8 cellular contexts compared by ENCODE assay signal in genomic region chr1:170967042-170967910, GRCh38. TPM values are rescaled to one million over a fixed set of nuclear protein-coding genes. Genes with fewer than 3 reads are reported as not detected.
DNase-seq lines count a peak whose midpoint lies in the region; ATAC-seq and TF ChIP-seq lines count a peak whose summit lies in the region.

No MANE protein-coding gene starts in this region.

- H3K27me3 ChIP-seq in CD4-positive, alpha-beta memory T cell (ENCODE audit: insufficient read depth, low read length) = no peaks in the 10 kb centered on the region
- H3K27me3 ChIP-seq in RWPE2 (ENCODE audit: insufficient read depth, poor library complexity, severe bottlenecking) = no peaks in the 10 kb centered on the region
- H3K27me3 ChIP-seq in trophoblast cell (ENCODE audit: insufficient read depth, low read length) = no peaks in the 10 kb centered on the region

- H2AFZ ChIP-seq in trophoblast cell (ENCODE audit: insufficient read depth, low read length, poor library complexity) = no peak overlapping the region

- no peaks in the 10 kb centered on the region for H3K4me1 ChIP-seq in CD4-positive, alpha-beta memory T cell (ENCODE audit: insufficient read depth, low read length)
- H3K4me1 ChIP-seq in RWPE2 (ENCODE audit: insufficient read depth, poor library complexity, severe bottlenecking) (no peaks in the 10 kb centered on the region), trophoblast cell (ENCODE audit: control insufficient read depth in 1 of 2, insufficient read depth in 2 of 2, low read length in 2 of 2) (no peaks in the 10 kb centered on the region)

- intact Hi-C loops in CD4-positive, alpha-beta memory T cell (cut with micrococcal nuclease) = no loop called here

- no peak overlapping the region for H4K8ac ChIP-seq in trophoblast cell (ENCODE audit: low read depth, low read length)

- no peaks in the 10 kb centered on the region for H3K79me2 ChIP-seq in trophoblast cell (ENCODE audit: control insufficient read depth, insufficient read depth, low read length, poor library complexity)

- no peak overlapping the region for H4K91ac ChIP-seq in trophoblast cell (ENCODE audit: low read depth, low read length)

- no CpG with 5 or more reads among the region's 5 CpGs for WGBS in trophoblast cell (ENCODE audit: extremely low coverage, insufficient coverage, insufficient read length)

- peaks cover 9 to 12% of the 10 kb centered on the region in 2 donors for H3K27me3 Mint-ChIP-seq in CD4-positive, alpha-beta memory T cell

- H3K4me3 ChIP-seq in CD4-positive, alpha-beta memory T cell (ENCODE audit: low read length in 2 of 2) = no peak overlapping the region
- H3K4me3 ChIP-seq in RWPE2 (ENCODE audit: severe bottlenecking) (no peak overlapping the region), trophoblast cell (ENCODE audit: low read depth, low read length) (no peak overlapping the region)

- H2BK120ac ChIP-seq in trophoblast cell (ENCODE audit: insufficient read depth, low read length, poor library complexity) = no peak overlapping the region

- no peak overlapping the region for H2BK5ac ChIP-seq in trophoblast cell (ENCODE audit: low read depth, low read length, poor library complexity)

- no peak overlapping the region for H3K9ac ChIP-seq in trophoblast cell (ENCODE audit: low read length)

- H3K36me3 Mint-ChIP-seq in CD4-positive, alpha-beta memory T cell = no peaks in the 10 kb centered on the region

- H3K14ac ChIP-seq in trophoblast cell (ENCODE audit: low read length) = no peak overlapping the region

- H2BK12ac ChIP-seq in trophoblast cell (ENCODE audit: low read length) = no peak overlapping the region

- TF ChIP-seq CTCF in RWPE2 (IDR thresholded peaks at IDR 0.05; ENCODE audit: poor library complexity, severe bottlenecking) (peak; percentile 67), omental fat pad (IDR thresholded peaks at IDR 0.05) (no peak)

- POLR2A ChIA-PET in CD4-positive, alpha-beta memory T cell (lab: Charles Lee; ENCODE audit: partially characterized antibody) = interaction anchor here (0.6 kb wide), 1 partner anchor 346 kb away, joined by 5 read pairs; the partner anchor contains the start of gene FMO4

- no peak overlapping the region for H2AK5ac ChIP-seq in trophoblast cell (ENCODE audit: low read length)

- no peak overlapping the region for H3K23ac ChIP-seq in trophoblast cell (ENCODE audit: low read length)

- no peaks in the 10 kb centered on the region for H3K9me3 ChIP-seq in CD4-positive, alpha-beta memory T cell (ENCODE audit: control insufficient read depth in 1 of 2, low read length in 2 of 2)
- H3K9me3 ChIP-seq in RWPE2 (ENCODE audit: severe bottlenecking) (no peaks in the 10 kb centered on the region), trophoblast cell (ENCODE audit: insufficient read depth, low read depth, low read length) (no peaks in the 10 kb centered on the region)

- no peak overlapping the region for H3K27ac ChIP-seq in CD4-positive, alpha-beta memory T cell (ENCODE audit: low read depth, low read length)
- H3K27ac ChIP-seq in RWPE2 (ENCODE audit: poor library complexity, severe bottlenecking) = no peak overlapping the region
- no peak overlapping the region for H3K27ac ChIP-seq in trophoblast cell (ENCODE audit: low read depth, low read length)

- H4K12ac ChIP-seq in trophoblast cell (ENCODE audit: low read depth, low read length) = no peak overlapping the region

- H3K4me1 Mint-ChIP-seq in CD4-positive, alpha-beta memory T cell = no peaks in the 10 kb centered on the region

- DNase-seq in CD4-positive, alpha-beta memory T cell = peak in 4 of 5 donors; percentile 0 to 7 (median 4)
- DNase-seq in RWPE2 (ENCODE audit: low spot score) = no peak
- DNase-seq in fibroblast of the conjunctiva (ENCODE audit: low read depth) = peak; percentile 39
- peak; percentile 12 to 74 for DNase-seq in trophoblast cell
- no peak for DNase-seq in omental fat pad (ENCODE audit: low spot score)

- CTCF ChIA-PET in CD4-positive, alpha-beta memory T cell (lab: Charles Lee; ENCODE audit: partially characterized antibody) = interaction anchor here (0.6 to 4.2 kb wide), 3 partner anchors 21 to 1039 kb away, joined by 3 to 51 read pairs (median 4); partner anchors contain the start of gene FMO4

- H3K4me3 Mint-ChIP-seq in CD4-positive, alpha-beta memory T cell = no peak overlapping the region

- no peak overlapping the region for H3K4ac ChIP-seq in trophoblast cell (ENCODE audit: low read depth, low read length)

- no peaks in the 10 kb centered on the region for H3K36me3 ChIP-seq in CD4-positive, alpha-beta memory T cell (ENCODE audit: insufficient read depth, low read length)
- H3K36me3 ChIP-seq in RWPE2 (ENCODE audit: low read depth) (no peaks in the 10 kb centered on the region), trophoblast cell (ENCODE audit: control insufficient read depth in 1 of 2, insufficient read depth in 2 of 2, low read length in 2 of 2) (no peaks in the 10 kb centered on the region)

- H3K9me3 Mint-ChIP-seq in CD4-positive, alpha-beta memory T cell = no peaks in the 10 kb centered on the region

- no peak overlapping the region for H3K4me2 ChIP-seq in trophoblast cell (ENCODE audit: low read length)

- peak; percentile 53 for ATAC-seq in GM18873 (IDR thresholded peaks at IDR 0.05; ENCODE audit: low FRiP score, unreplicated experiment)
- ATAC-seq in HG03565 (IDR thresholded peaks at IDR 0.05; ENCODE audit: unreplicated experiment) = peak; percentile 72
- ATAC-seq in RWPE2 (ENCODE audit: low read depth) = peak; percentile 76
- no peak for ATAC-seq in GM21423 (IDR thresholded peaks at IDR 0.05; ENCODE audit: unreplicated experiment)
- no peak for ATAC-seq in omental fat pad (ENCODE audit: low FRiP score)

- H3K79me1 ChIP-seq in trophoblast cell (ENCODE audit: low read length) = no peaks in the 10 kb centered on the region

- H3K18ac ChIP-seq in trophoblast cell (ENCODE audit: low read length) = no peak overlapping the region

- H3K27ac Mint-ChIP-seq in CD4-positive, alpha-beta memory T cell = no peak overlapping the region

RNA-seq across cellular contexts. Expression of gene MROH9, which starts 31.9 kb away (rescaled TPM):
- total RNA-seq in CD4-positive, alpha-beta memory T cell = not detected
- polyA plus RNA-seq in CD4-positive, alpha-beta memory T cell = not detected
- not detected in 2 replicates for polyA plus RNA-seq in trophoblast cell (2013)
- total RNA-seq in omental fat pad = under 1 TPM in 1 of 4 donors, not detected in 3; 0.24 TPM

Comparison
In these comparisons a context has a peak if more than half of its experiments do, and no peak if none do; other contexts are left out.
1. DNase-seq: peak in CD4-positive, alpha-beta memory T cell (4 of 5), fibroblast of the conjunctiva (single experiment) and trophoblast cell (2 of 2); none in RWPE2 (single experiment) and omental fat pad (single experiment).
2. ATAC-seq: peak in GM18873 (single experiment), HG03565 (single experiment) and RWPE2 (single experiment); none in GM21423 (single experiment) and omental fat pad (single experiment).